Comparison of ENCODE assay signal across 20 cellular contexts in genomic region chr2:220227272-220227920, GRCh38.
DNase-seq lines count a peak whose midpoint lies in the region; ATAC-seq and TF ChIP-seq lines count a peak whose summit lies in the region.
"Had no signal": no experiment of that assay in that cellular context is flagged by ENCODE, and none has a peak within 500 bp of the region (broad histone marks: within the 10 kb centered on the region; RNA-seq: fewer than 3 reads in every experiment).

No MANE protein-coding gene starts in this region.

- H3K36me3 Mint-ChIP-seq in activated naive CD4-positive, alpha-beta T cell treated with anti-CD3 and anti-CD28 coated beads, Interleukin-2, amount 50 U/mL, for 72 hours = no peaks in the 10 kb centered on the region
- H3K36me3 Mint-ChIP-seq: type B pancreatic cell had no signal

- ATAC-seq in GM21723 (IDR thresholded peaks at IDR 0.05; ENCODE audit: unreplicated experiment) = no peak
- ATAC-seq in activated naive CD4-positive, alpha-beta T cell treated with anti-CD3 and anti-CD28 coated beads, Interleukin-2, amount 50 U/mL, for 72 hours = no peak
- ATAC-seq: gastrocnemius medialis, mucosa of descending colon, psoas muscle had no signal

- no peak for TF ChIP-seq CTCF in cardiac fibroblast (IDR thresholded peaks at IDR 0.05; ENCODE audit: low read depth, low read length)

- H3K4me3 ChIP-seq in cardiac fibroblast (replicated peaks in 1 of 2; ENCODE audit: low read depth in 2 of 2, low read length in 2 of 2) = no peak overlapping the region
- H3K4me3 ChIP-seq: gastrocnemius medialis, mucosa of descending colon, psoas muscle had no signal

- no peak overlapping the region for H3K27ac Mint-ChIP-seq in activated naive CD4-positive, alpha-beta T cell treated with anti-CD3 and anti-CD28 coated beads, Interleukin-2, amount 50 U/mL, for 72 hours
- H3K27ac Mint-ChIP-seq: activated CD4-positive, alpha-beta T cell treated with anti-CD3 and anti-CD28 coated beads, Interleukin-2, amount 10 ng/mL, durations not matched to agents 24 days and 14 days; activated T-cell treated with anti-CD3 and anti-CD28 coated beads, Interleukin-2, amount 50 U/mL, for 24 hours; CD4-positive, alpha-beta T cell; type B pancreatic cell had no signal

- H3K9me3 Mint-ChIP-seq in activated naive CD4-positive, alpha-beta T cell treated with anti-CD3 and anti-CD28 coated beads, Interleukin-2, amount 50 U/mL, for 72 hours = no peaks in the 10 kb centered on the region
- H3K9me3 Mint-ChIP-seq: activated CD4-positive, alpha-beta T cell treated with anti-CD3 and anti-CD28 coated beads, Interleukin-2, amount 10 ng/mL, durations not matched to agents 24 days and 14 days; activated T-cell treated with anti-CD3 and anti-CD28 coated beads, Interleukin-2, amount 50 U/mL, for 24 hours had no signal

- DNase-seq in AG20443 (ENCODE audit: low spot score) = peak; percentile 47
- peak; percentile 61 for DNase-seq in M059J (ENCODE audit: low read depth)
- DNase-seq in cardiac fibroblast (ENCODE audit: low read depth in 2 of 2) = peak; percentile 26 to 60
- peak; percentile 62 for DNase-seq in non-pigmented ciliary epithelial cell (ENCODE audit: low read depth)
- DNase-seq in NOMO-1 treated with dmso at 0.1 percent for 144 hours (lab: John Stamatoyannopoulos, UW; ENCODE audit: unreplicated experiment) = no peak
- DNase-seq in Kasumi-1 (lab: John Stamatoyannopoulos, UW) = no peak
- no peak for DNase-seq in activated naive CD4-positive, alpha-beta T cell treated with anti-CD3 and anti-CD28 coated beads, Interleukin-2, amount 50 U/mL, for 72 hours (ENCODE audit: low spot score in 2 of 2)
- DNase-seq: activated CD4-positive, alpha-beta T cell treated with anti-CD3 and anti-CD28 coated beads, Interleukin-2, amount 10 ng/mL, durations not matched to agents 24 days and 14 days; activated T-cell treated with anti-CD3 and anti-CD28 coated beads, Interleukin-2, amount 50 U/mL, for 24 hours; CD4-positive, alpha-beta T cell; gastrocnemius medialis; GF-D8; mucosa of descending colon; NCI-H1694; NCI-H526 treated with DMSO at 0.1 percent for 48 hours; psoas muscle; RPMI8226; T-helper 9 cell had no signal

Comparison
In these comparisons a context has a peak if more than half of its experiments do, and no peak if none do; other contexts are left out.
1. DNase-seq: peak in AG20443 (single experiment), M059J (single experiment), cardiac fibroblast (2 of 2) and non-pigmented ciliary epithelial cell (single experiment); none in NOMO-1 treated with dmso at 0.1 percent for 144 hours (single experiment), Kasumi-1 (0 of 2) and activated naive CD4-positive, alpha-beta T cell treated with anti-CD3 and anti-CD28 coated beads, Interleukin-2, amount 50 U/mL, for 72 hours (0 of 2).